Comparison of ENCODE assay signal across 21 cellular contexts in the genomic region with DNA sequence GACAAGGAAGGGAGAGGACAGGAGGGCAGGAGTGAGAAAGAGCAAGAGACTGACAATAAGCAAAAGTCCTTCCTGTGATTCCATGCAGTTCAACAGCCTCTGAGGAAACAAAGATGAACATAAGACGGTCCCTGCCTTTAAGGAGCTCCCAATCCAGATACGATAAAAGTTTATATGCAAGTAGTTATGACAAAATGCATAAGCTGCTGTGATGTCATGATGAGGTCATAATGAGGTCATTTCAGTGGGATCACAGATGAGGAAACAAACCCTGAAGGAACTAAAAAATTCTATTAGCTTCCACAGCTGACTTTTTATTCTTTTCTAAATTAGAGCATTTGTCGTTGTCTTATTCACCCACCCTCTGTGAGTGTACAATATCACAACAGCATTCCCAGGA.
"Had no signal": no experiment of that assay in that cellular context is flagged by ENCODE, and none has a peak within 500 bp of the region (broad histone marks: within the 10 kb centered on the region; RNA-seq: fewer than 3 reads in every experiment).

No MANE protein-coding gene starts in this region.

- H3K27ac ChIP-seq: HL-60, RWPE1 had no signal

- H3K9ac ChIP-seq: SK-N-SH had no signal

- H3K4me3 ChIP-seq: MG63 had no signal

- FAIRE-seq: HTR-8/SVneo, RCC 7860 had no signal

- H3K4me2 ChIP-seq: SK-N-SH had no signal

- H3K27me3 ChIP-seq: MG63 had no signal

- H3K36me3 ChIP-seq: MG63 had no signal

- H3K9me3 ChIP-seq: MG63, SK-N-SH had no signal

- ATAC-seq: T-cell had no signal

- DNase-seq: Karpas-422, KG1, MG63, NCI-H1092 treated with DMSO at 0.1 percent for 48 hours, NCI-H1436, NCI-H1694, NCI-H187 treated with DMSO at 0.1 percent for 48 hours, NCI-H2029 treated with DMSO at 0.1 percent for 48 hours, NCI-H2107, NCI-H2227 treated with DMSO at 0.1 percent for 48 hours, NCI-H524 treated with DMSO at 0.1 percent for 48 hours, NCI-H69, NCI-H774, SHP77, SK-N-SH, SW 1271, T-cell had no signal
